ENCODE assay signal across 8 cellular contexts in the genomic region with DNA sequence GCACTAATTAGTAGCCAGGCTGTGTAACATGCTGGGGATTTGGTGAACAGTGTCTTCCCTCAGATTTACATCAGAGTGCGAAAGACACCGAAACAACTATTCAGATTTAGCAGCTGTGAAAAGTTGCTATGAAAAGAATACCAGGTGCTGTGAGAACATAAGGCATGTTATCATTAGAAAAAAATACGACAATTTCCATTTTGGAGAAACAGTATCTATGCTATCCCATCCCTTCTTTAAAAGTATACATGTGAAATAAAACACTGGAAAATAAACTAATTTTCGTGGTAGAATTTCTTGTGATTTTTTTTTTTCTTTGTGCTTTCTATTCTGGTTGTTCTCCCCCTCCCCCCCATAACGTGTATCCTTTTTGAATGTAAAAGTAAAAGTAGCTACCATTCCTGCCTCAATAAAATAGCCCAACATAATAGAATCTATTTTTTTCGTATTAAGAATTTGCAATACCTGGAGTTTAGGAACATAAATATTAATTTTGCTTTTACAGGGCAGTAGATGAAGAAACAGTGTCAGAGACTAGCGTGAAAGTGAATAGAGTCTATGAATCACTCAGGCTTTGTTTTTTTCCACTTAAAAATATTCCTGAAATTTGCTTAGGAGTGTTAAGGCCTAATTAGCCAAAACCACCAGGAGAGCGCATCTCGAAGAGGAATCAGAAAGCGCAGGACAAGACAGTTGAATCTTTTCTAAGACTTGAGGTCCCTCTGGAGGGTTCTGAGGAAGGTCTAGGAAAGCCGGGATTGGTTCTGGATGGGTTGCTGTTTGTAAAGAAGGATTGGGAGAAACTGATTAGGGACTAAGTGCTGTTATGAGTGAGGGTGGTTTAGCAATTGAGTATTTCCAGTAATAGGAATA. TPM values are rescaled to one million over a fixed set of nuclear protein-coding genes. Genes with fewer than 3 reads are reported as not detected.
DNase-seq lines count a peak whose midpoint lies in the region; ATAC-seq, FAIRE-seq and TF ChIP-seq lines count a peak whose summit lies in the region.

No MANE protein-coding gene starts in this region.

- H3K27me3 ChIP-seq in HepG2 (ENCODE audit: control insufficient read depth in 1 of 2, insufficient read depth in 2 of 2, low read length in 2 of 2) (no peaks in the 10 kb centered on the region; a peak in 1 of 5 replicates), upper lobe of left lung (no peaks in the 10 kb centered on the region)

- no peak for DNase-seq in GM12864 (ENCODE audit: low read depth)
- no peak for DNase-seq in HepG2 (ENCODE audit: low spot score)
- DNase-seq in upper lobe of left lung: no peak
- DNase-seq in amygdala (lab: John Stamatoyannopoulos, UW): no peak
- no peak for DNase-seq in foreskin melanocyte

- peaks cover 84% of the 10 kb centered on the region for H3K4me1 Mint-ChIP-seq in activated naive CD8-positive, alpha-beta T cell (ENCODE audit: low read depth)

- POLR2A ChIA-PET in HepG2 (lab: Yijun Ruan, JAX): interaction anchor here (0.6 to 3.3 kb wide), 10 partner anchors 9 to 474 kb away, joined by 3 to 15 read pairs (median 4); a partner anchor contains a TSS

- CTCF ChIA-PET in HepG2 (lab: Yijun Ruan, JAX; ENCODE audit: low intra/inter-chr PET ratio, low total read pairs): no interaction called here

- H3K36me3 ChIP-seq in HepG2 (replicated peaks in 1 of 2; ENCODE audit: control insufficient read depth in 1 of 2, insufficient read depth in 2 of 2, low read length in 2 of 2): peaks cover 0 to 5% of the 10 kb centered on the region in 2 experiments; a peak in 3 of 5 replicates
- H3K36me3 ChIP-seq in upper lobe of left lung: peaks cover 0 to 6% (median under 1%) of the 10 kb centered on the region in 4 donors

- no peak for TF ChIP-seq RAD21 in HepG2 (CRISPR knock-in tag; IDR thresholded peaks at IDR 0.05)

- no peaks in the 10 kb centered on the region for H3K9me3 Mint-ChIP-seq in activated naive CD8-positive, alpha-beta T cell (ENCODE audit: low read depth)

- 3% methylated on average over 11 of the region's 11 CpGs for WGBS in HepG2 (ENCODE audit: low lambda C conversion rate)
- 39 to 43% methylated on average over 11 of the region's 11 CpGs for WGBS in upper lobe of left lung, 2 donors

- H3K9me3 ChIP-seq in HepG2 (ENCODE audit: low read length): no peaks in the 10 kb centered on the region
- no peaks in the 10 kb centered on the region for H3K9me3 ChIP-seq in upper lobe of left lung

- intact Hi-C loops in HepG2 (cut with micrococcal nuclease; ENCODE audit: unreplicated experiment): loop anchor here (2.0 kb wide), 2 partner anchors 47 to 57 kb away; no protein-coding TSS in a partner anchor

- H2AFZ ChIP-seq in HepG2 (ENCODE audit: low read length): peak overlapping the region; percentile 94

- peaks cover 4% of the 10 kb centered on the region for H3K36me3 Mint-ChIP-seq in activated naive CD8-positive, alpha-beta T cell

- H3K27ac Mint-ChIP-seq in activated naive CD8-positive, alpha-beta T cell: peak overlapping the region; percentile 97

- peak overlapping the region; percentile 98 for H3K9ac ChIP-seq in HepG2 (ENCODE audit: insufficient read depth, low read depth, low read length)

- H3K27ac ChIP-seq in HepG2 (ENCODE audit: extremely low read length, insufficient read depth, low read length) (peak overlapping the region; percentile 80), upper lobe of left lung (peak overlapping the region; percentile 84 to 95 (median 90))

- no peaks in the 10 kb centered on the region; the same call in 1 of the 2 replicates for H4K20me1 ChIP-seq in HepG2 (ENCODE audit: insufficient read depth, low read length)

- H3K4me3 ChIP-seq in GM12864 (ENCODE audit: low read depth, low read length): peak overlapping the region; percentile 90
- peak overlapping the region; percentile 81 to 99 (median 96) for H3K4me3 ChIP-seq in HepG2 (replicated peaks in 1 of 3; ENCODE audit: insufficient read depth in 1 of 3, low read depth in 2 of 3, low read length in 3 of 3)
- peak overlapping the region in 3 of 4 donors; percentile 74 to 82 (median 81) for H3K4me3 ChIP-seq in upper lobe of left lung

- no peak for TF ChIP-seq EP300 in HepG2 (IDR thresholded peaks at IDR 0.05; ENCODE audit: low read depth in 2 of 2, low read length in 2 of 2)
- no peak for TF ChIP-seq EP300 in HepG2 (CRISPR knock-in tag; IDR thresholded peaks at IDR 0.05; ENCODE audit: borderline replicate concordance)
- no peak for TF ChIP-seq EP300 in upper lobe of left lung (IDR thresholded peaks at IDR 0.05)

- peak overlapping the region; percentile 83 for H3K4me2 ChIP-seq in HepG2 (ENCODE audit: low read depth, low read length)

- BruUV-seq in HepG2 (replicated peaks; lab: Mats Ljungman, UMichigan): no TSS peak

- TF ChIP-seq CTCF in GM12864 (IDR thresholded peaks at IDR 0.05; ENCODE audit: low read depth, low read length, missing control alignments): no peak
- no peak for TF ChIP-seq CTCF in HepG2 (CRISPR knock-in tag; IDR thresholded peaks at IDR 0.05)
- TF ChIP-seq CTCF in upper lobe of left lung (IDR thresholded peaks at IDR 0.05): no peak

- in situ Hi-C loops in HepG2 (cut with HindIII; ENCODE audit: extremely low pct_ligation_motif_present, low pct_unique_long_range_greater_than_20kb): no loop called here

- H3K4me1 ChIP-seq in HepG2 (ENCODE audit: insufficient read depth, low read length) (peaks cover 56% of the 10 kb centered on the region), upper lobe of left lung (peaks cover 17 to 39% (median 34%) of the 10 kb centered on the region in 4 donors)

- H3K79me2 ChIP-seq in HepG2 (ENCODE audit: insufficient read depth, low read length): peaks cover 61% of the 10 kb centered on the region

- ATAC-seq in HG03066 (IDR thresholded peaks at IDR 0.05; ENCODE audit: low read depth, unreplicated experiment): peak; percentile 34
- peak; percentile 9 for ATAC-seq in HepG2
- no peak for ATAC-seq in upper lobe of left lung (ENCODE audit: low FRiP score in 2 of 2)
- ATAC-seq in GM18502 (IDR thresholded peaks at IDR 0.05; ENCODE audit: poor library complexity, unreplicated experiment): no peak

- FAIRE-seq in HepG2 (lab: Jason Lieb, UNC): no peak

- no peak for TF ChIP-seq POLR2A in HepG2 (IDR thresholded peaks at IDR 0.05; ENCODE audit: insufficient read depth in 1 of 2, low read depth in 2 of 2, low read length in 2 of 2)
- no peak for TF ChIP-seq POLR2A in upper lobe of left lung (IDR thresholded peaks at IDR 0.05)

- no peaks in the 10 kb centered on the region for H3K27me3 Mint-ChIP-seq in activated naive CD8-positive, alpha-beta T cell

- peak overlapping the region; percentile 100 for H3K4me3 Mint-ChIP-seq in activated naive CD8-positive, alpha-beta T cell

RNA-seq across cellular contexts. Expression of a gene that starts 0.8 kb away (rescaled TPM):
- total RNA-seq in HepG2 (2016; rRNA removed; fragmentation: Illumina TruSeq; extraction: Trizol): 39.2 and 52.6 TPM in 2 replicates
- 5.4 and 6.3 TPM in 2 replicates for total RNA-seq in HepG2 (2016; cell fraction: cytosol; rRNA removed; fragmentation: Illumina TruSeq; extraction: Trizol; ENCODE audit: low read depth)
- total RNA-seq in HepG2 (2016; cell fraction: insoluble cytoplasmic fraction; rRNA removed; fragmentation: Illumina TruSeq; extraction: Trizol): 37.1 and 52.6 TPM in 2 replicates
- 12.2 and 13.1 TPM in 2 replicates for total RNA-seq in HepG2 (2016; cell fraction: membrane; rRNA removed; fragmentation: Illumina TruSeq; extraction: Trizol)
- 23.3 and 25.9 TPM in 2 replicates for total RNA-seq in HepG2 (2016; cell fraction: nucleus; rRNA removed; fragmentation: Illumina TruSeq; extraction: Trizol)
- polyA plus RNA-seq in HepG2 (2011; rRNA removed): 13.6 and 24.0 TPM in 2 replicates
- 10.5 and 14.8 TPM in 2 replicates for polyA plus RNA-seq in HepG2 (2011; cell fraction: cytosol; rRNA removed)
- 8.8 and 11.4 TPM in 2 replicates for polyA plus RNA-seq in HepG2 (2011; cell fraction: nucleus; rRNA removed)
- 36.7 and 47.7 TPM in 2 replicates for polyA plus RNA-seq in HepG2 (2012)
- polyA plus RNA-seq in HepG2 (2016; cell fraction: cytosol; fragmentation: Illumina TruSeq; extraction: Trizol; ENCODE audit: low read depth): 3.8 and 3.9 TPM in 2 replicates
- polyA plus RNA-seq in HepG2 (2016; cell fraction: insoluble cytoplasmic fraction; fragmentation: Illumina TruSeq; extraction: Trizol; ENCODE audit: low read depth): 41.9 and 42.0 TPM in 2 replicates
- 4.5 and 5.5 TPM in 2 replicates for polyA plus RNA-seq in HepG2 (2016; cell fraction: membrane; fragmentation: Illumina TruSeq; extraction: Trizol; ENCODE audit: low read depth)
- polyA plus RNA-seq in HepG2 (2016; cell fraction: nucleus; fragmentation: Illumina TruSeq; extraction: Trizol; ENCODE audit: insufficient read depth, low read depth): 29.1 and 31.2 TPM in 2 replicates
- polyA minus RNA-seq in HepG2 (2011; rRNA and poly(A)+ RNA removed; ENCODE audit: low replicate concordance): 3.7 and 8.6 TPM in 2 replicates
- 7.6 and 13.9 TPM in 2 replicates for polyA minus RNA-seq in HepG2 (2011; cell fraction: cytosol; rRNA and poly(A)+ RNA removed)
- polyA minus RNA-seq in HepG2 (2011; cell fraction: nucleus; rRNA and poly(A)+ RNA removed): 25.4 and 32.6 TPM in 2 replicates
- 100 to 1,000 TPM in 2 of 6 donors, 10 to 100 TPM in 4; 26.7 to 115 (median 60.7) TPM for total RNA-seq in upper lobe of left lung

RNA-seq across cellular contexts. Expression of a gene that starts 2.0 kb away (rescaled TPM):
- 161 and 206 TPM in 2 replicates for total RNA-seq in HepG2 (2016; rRNA removed; fragmentation: Illumina TruSeq; extraction: Trizol)
- 61.6 and 66.4 TPM in 2 replicates for total RNA-seq in HepG2 (2016; cell fraction: cytosol; rRNA removed; fragmentation: Illumina TruSeq; extraction: Trizol; ENCODE audit: low read depth)
- total RNA-seq in HepG2 (2016; cell fraction: insoluble cytoplasmic fraction; rRNA removed; fragmentation: Illumina TruSeq; extraction: Trizol): 157 and 223 TPM in 2 replicates
- 67.0 and 69.1 TPM in 2 replicates for total RNA-seq in HepG2 (2016; cell fraction: membrane; rRNA removed; fragmentation: Illumina TruSeq; extraction: Trizol)
- 66.0 and 73.6 TPM in 2 replicates for total RNA-seq in HepG2 (2016; cell fraction: nucleus; rRNA removed; fragmentation: Illumina TruSeq; extraction: Trizol)
- polyA plus RNA-seq in HepG2 (2011; rRNA removed): 53.0 and 102 TPM in 2 replicates
- polyA plus RNA-seq in HepG2 (2011; cell fraction: cytosol; rRNA removed): 166 and 211 TPM in 2 replicates
- polyA plus RNA-seq in HepG2 (2011; cell fraction: nucleus; rRNA removed): 50.7 and 64.1 TPM in 2 replicates
- polyA plus RNA-seq in HepG2 (2012): 42.2 and 101 TPM in 2 replicates
- 50.9 and 58.2 TPM in 2 replicates for polyA plus RNA-seq in HepG2 (2016; cell fraction: cytosol; fragmentation: Illumina TruSeq; extraction: Trizol; ENCODE audit: low read depth)
- 204 and 208 TPM in 2 replicates for polyA plus RNA-seq in HepG2 (2016; cell fraction: insoluble cytoplasmic fraction; fragmentation: Illumina TruSeq; extraction: Trizol; ENCODE audit: low read depth)
- 60.1 and 60.7 TPM in 2 replicates for polyA plus RNA-seq in HepG2 (2016; cell fraction: membrane; fragmentation: Illumina TruSeq; extraction: Trizol; ENCODE audit: low read depth)
- polyA plus RNA-seq in HepG2 (2016; cell fraction: nucleus; fragmentation: Illumina TruSeq; extraction: Trizol; ENCODE audit: insufficient read depth, low read depth): 84.3 and 91.2 TPM in 2 replicates
- 40.6 and 146 TPM in 2 replicates for polyA minus RNA-seq in HepG2 (2011; rRNA and poly(A)+ RNA removed; ENCODE audit: low replicate concordance)
- 17.1 and 33.2 TPM in 2 replicates for polyA minus RNA-seq in HepG2 (2011; cell fraction: cytosol; rRNA and poly(A)+ RNA removed)
- polyA minus RNA-seq in HepG2 (2011; cell fraction: nucleus; rRNA and poly(A)+ RNA removed): 21.5 and 33.3 TPM in 2 replicates
- 10 to 100 TPM in 3 of 6 donors, 1 to 10 TPM in 3; 4.3 to 34.8 (median 9.6) TPM for total RNA-seq in upper lobe of left lung

RNA-seq across cellular contexts. Expression of a gene that starts 19.8 kb away (rescaled TPM):
- 4.7 and 6.4 TPM in 2 replicates for total RNA-seq in HepG2 (2016; rRNA removed; fragmentation: Illumina TruSeq; extraction: Trizol)
- total RNA-seq in HepG2 (2016; cell fraction: cytosol; rRNA removed; fragmentation: Illumina TruSeq; extraction: Trizol; ENCODE audit: low read depth): 1.4 and 1.5 TPM in 2 replicates
- total RNA-seq in HepG2 (2016; cell fraction: insoluble cytoplasmic fraction; rRNA removed; fragmentation: Illumina TruSeq; extraction: Trizol): 4.8 and 6.4 TPM in 2 replicates
- 2.7 and 2.8 TPM in 2 replicates for total RNA-seq in HepG2 (2016; cell fraction: membrane; rRNA removed; fragmentation: Illumina TruSeq; extraction: Trizol)
- 4.6 and 5.8 TPM in 2 replicates for total RNA-seq in HepG2 (2016; cell fraction: nucleus; rRNA removed; fragmentation: Illumina TruSeq; extraction: Trizol)
- 2.7 and 3.2 TPM in 2 replicates for polyA plus RNA-seq in HepG2 (2011; rRNA removed)
- polyA plus RNA-seq in HepG2 (2011; cell fraction: cytosol; rRNA removed): 1.2 and 1.5 TPM in 2 replicates
- polyA plus RNA-seq in HepG2 (2011; cell fraction: nucleus; rRNA removed): 2.3 and 3.1 TPM in 2 replicates
- polyA plus RNA-seq in HepG2 (2012): 2.5 and 3.8 TPM in 2 replicates
- 0.40 and 0.49 TPM in 2 replicates for polyA plus RNA-seq in HepG2 (2016; cell fraction: cytosol; fragmentation: Illumina TruSeq; extraction: Trizol; ENCODE audit: low read depth)
- polyA plus RNA-seq in HepG2 (2016; cell fraction: insoluble cytoplasmic fraction; fragmentation: Illumina TruSeq; extraction: Trizol; ENCODE audit: low read depth): 3.9 and 4.4 TPM in 2 replicates
- polyA plus RNA-seq in HepG2 (2016; cell fraction: membrane; fragmentation: Illumina TruSeq; extraction: Trizol; ENCODE audit: low read depth): 0.83 and 1.1 TPM in 2 replicates
- polyA plus RNA-seq in HepG2 (2016; cell fraction: nucleus; fragmentation: Illumina TruSeq; extraction: Trizol; ENCODE audit: insufficient read depth, low read depth): 6.4 and 6.6 TPM in 2 replicates
- 2.0 and 3.0 TPM in 2 replicates for polyA minus RNA-seq in HepG2 (2011; rRNA and poly(A)+ RNA removed; ENCODE audit: low replicate concordance)
- polyA minus RNA-seq in HepG2 (2011; cell fraction: cytosol; rRNA and poly(A)+ RNA removed): 1.9 and 2.4 TPM in 2 replicates
- 8.4 and 11.1 TPM in 2 replicates for polyA minus RNA-seq in HepG2 (2011; cell fraction: nucleus; rRNA and poly(A)+ RNA removed)
- total RNA-seq in upper lobe of left lung: 1 to 10 TPM in 5 of 6 donors, under 1 TPM in 1; 0.76 to 4.2 (median 3.2) TPM

RNA-seq across cellular contexts. Expression of a gene that starts 49.3 kb away (rescaled TPM):
- total RNA-seq in HepG2 (2016; rRNA removed; fragmentation: Illumina TruSeq; extraction: Trizol) (not detected in 2 replicates), upper lobe of left lung (1 to 10 TPM in 1 of 6 donors, under 1 TPM in 4, not detected in 1; 0.39 to 3.1 (median 0.61) TPM)
- not detected in 2 replicates for total RNA-seq in HepG2 (2016; cell fraction: cytosol; rRNA removed; fragmentation: Illumina TruSeq; extraction: Trizol; ENCODE audit: low read depth)
- not detected in 2 replicates for total RNA-seq in HepG2 (2016; cell fraction: insoluble cytoplasmic fraction; rRNA removed; fragmentation: Illumina TruSeq; extraction: Trizol)
- not detected in 2 replicates for total RNA-seq in HepG2 (2016; cell fraction: membrane; rRNA removed; fragmentation: Illumina TruSeq; extraction: Trizol)
- not detected in 2 replicates for total RNA-seq in HepG2 (2016; cell fraction: nucleus; rRNA removed; fragmentation: Illumina TruSeq; extraction: Trizol)
- polyA plus RNA-seq in HepG2 (2011; rRNA removed): not detected in 2 replicates
- not detected in 2 replicates for polyA plus RNA-seq in HepG2 (2011; cell fraction: cytosol; rRNA removed)
- not detected in 2 replicates for polyA plus RNA-seq in HepG2 (2011; cell fraction: nucleus; rRNA removed)
- not detected in 2 replicates for polyA plus RNA-seq in HepG2 (2012)
- polyA plus RNA-seq in HepG2 (2016; cell fraction: cytosol; fragmentation: Illumina TruSeq; extraction: Trizol; ENCODE audit: low read depth): not detected in 2 replicates
- polyA plus RNA-seq in HepG2 (2016; cell fraction: insoluble cytoplasmic fraction; fragmentation: Illumina TruSeq; extraction: Trizol; ENCODE audit: low read depth): not detected in 2 replicates
- not detected in 2 replicates for polyA plus RNA-seq in HepG2 (2016; cell fraction: membrane; fragmentation: Illumina TruSeq; extraction: Trizol; ENCODE audit: low read depth)
- not detected in 2 replicates for polyA plus RNA-seq in HepG2 (2016; cell fraction: nucleus; fragmentation: Illumina TruSeq; extraction: Trizol; ENCODE audit: insufficient read depth, low read depth)
- polyA minus RNA-seq in HepG2 (2011; rRNA and poly(A)+ RNA removed; ENCODE audit: low replicate concordance): not detected in 2 replicates
- polyA minus RNA-seq in HepG2 (2011; cell fraction: cytosol; rRNA and poly(A)+ RNA removed): not detected in 2 replicates
- polyA minus RNA-seq in HepG2 (2011; cell fraction: nucleus; rRNA and poly(A)+ RNA removed): not detected in 2 replicates

Comparison
In these comparisons a context has a peak if more than half of its experiments do, and no peak if none do; other contexts are left out.
1. ATAC-seq: peak in HG03066 (single experiment) and HepG2 (single experiment); none in upper lobe of left lung (0 of 2) and GM18502 (single experiment).
2. Peak in every context shown above with its lines, with median percentiles within 50 percentile points of each other: H3K4me3 ChIP-seq.